In genomic region chr2:59959944-59960343, GRCh38 we compare ENCODE assay signal across 15 cellular contexts.
DNase-seq lines count a peak whose midpoint lies in the region; TF ChIP-seq lines count a peak whose summit lies in the region.
"Had no signal": no experiment of that assay in that cellular context is flagged by ENCODE, and none has a peak within 500 bp of the region (broad histone marks: within the 10 kb centered on the region; RNA-seq: fewer than 3 reads in every experiment).

No MANE protein-coding gene starts in this region.

- H3K36me3 ChIP-seq in H7 (replicated peaks; ENCODE audit: control insufficient read depth, insufficient read depth, low read length) (no peaks in the 10 kb centered on the region), endodermal cell (ENCODE audit: control insufficient read depth, insufficient read depth, low read length) (no peaks in the 10 kb centered on the region), iPS DF 6.9 (ENCODE audit: control insufficient read depth, insufficient read depth, low read length) (no peaks in the 10 kb centered on the region), osteoblast (ENCODE audit: insufficient read depth, low read length) (no peaks in the 10 kb centered on the region), smooth muscle cell (ENCODE audit: low read depth) (no peaks in the 10 kb centered on the region), uterus (no peaks in the 10 kb centered on the region)
- H3K36me3 ChIP-seq: BLaER1 had no signal

- intact Hi-C loops in uterus (cut with DNase I; ENCODE audit: low total_unique reads) = no loop called here

- no peaks in the 10 kb centered on the region for H3K79me2 ChIP-seq in osteoblast (ENCODE audit: insufficient read depth, low read length)
- no peaks in the 10 kb centered on the region for H3K79me2 ChIP-seq in smooth muscle cell (ENCODE audit: low read depth)

- H3K27ac ChIP-seq in endodermal cell (ENCODE audit: low read depth, low read length) (no peak overlapping the region), iPS DF 6.9 (ENCODE audit: low read length) (no peak overlapping the region), osteoblast (ENCODE audit: low read depth, low read length) (no peak overlapping the region), smooth muscle cell (ENCODE audit: low read depth) (no peak overlapping the region), uterus (no peak overlapping the region)
- H3K27ac ChIP-seq: BLaER1 had no signal

- H3K4me1 ChIP-seq in endodermal cell (ENCODE audit: control insufficient read depth, insufficient read depth, low read length) = no peaks in the 10 kb centered on the region
- H3K4me1 ChIP-seq in iPS DF 6.9 (ENCODE audit: control insufficient read depth, insufficient read depth, low read length) = no peaks in the 10 kb centered on the region
- H3K4me1 ChIP-seq in osteoblast (ENCODE audit: insufficient read depth, low read length) = no peaks in the 10 kb centered on the region
- no peaks in the 10 kb centered on the region for H3K4me1 ChIP-seq in smooth muscle cell (ENCODE audit: low read depth)
- no peaks in the 10 kb centered on the region for H3K4me1 ChIP-seq in uterus
- H3K4me1 ChIP-seq: BLaER1 had no signal

- H3K9me3 ChIP-seq in endodermal cell (ENCODE audit: control insufficient read depth, low read length) (no peaks in the 10 kb centered on the region), iPS DF 6.9 (ENCODE audit: control insufficient read depth, insufficient read depth, low read length) (no peaks in the 10 kb centered on the region; the same call in 1 of the 2 replicates), osteoblast (ENCODE audit: low read depth, low read length) (peaks cover 3% of the 10 kb centered on the region), smooth muscle cell (replicated peaks; ENCODE audit: low read depth) (no peaks in the 10 kb centered on the region), uterus (no peaks in the 10 kb centered on the region)
- H3K9me3 ChIP-seq: BLaER1 had no signal

- no peaks in the 10 kb centered on the region for H3K36me3 Mint-ChIP-seq in endodermal cell (ENCODE audit: low read depth)
- H3K36me3 Mint-ChIP-seq: CD14-positive monocyte; CD4-positive, alpha-beta memory T cell had no signal

- WGBS in endodermal cell (ENCODE audit: insufficient coverage in 1 of 2, insufficient read length in 1 of 2), 2 experiments = 54 to 60% methylated on average over 1 to 2 of the region's 3 CpGs
- no CpG with 5 or more reads among the region's 3 CpGs for WGBS in iPS DF 6.9 (ENCODE audit: insufficient coverage, insufficient read length)
- 47% methylated on average over 3 of the region's 3 CpGs for WGBS in smooth muscle cell (ENCODE audit: low lambda C conversion rate)

- H4K20me1 ChIP-seq in osteoblast (ENCODE audit: insufficient read depth, low read length) (no peaks in the 10 kb centered on the region), smooth muscle cell (ENCODE audit: low read depth) (no peaks in the 10 kb centered on the region)
- H4K20me1 ChIP-seq: BLaER1 had no signal

- no peaks in the 10 kb centered on the region for H3F3A ChIP-seq in smooth muscle cell (ENCODE audit: low read depth)

- no peaks in the 10 kb centered on the region for H3K9me3 Mint-ChIP-seq in endodermal cell

- no peak overlapping the region for H3K27ac Mint-ChIP-seq in endodermal cell
- H3K27ac Mint-ChIP-seq: CD14-positive monocyte; CD4-positive, alpha-beta memory T cell; HFFc6 had no signal

- DNase-seq in H7 (peak; percentile 51), endodermal cell (peak; percentile 53), iPS DF 6.9 (ENCODE audit: low read depth, low spot score) (peak; percentile 25), osteoblast (ENCODE audit: insufficient read length, low spot score, missing footprints) (peak; percentile 22), smooth muscle cell (lab: John Stamatoyannopoulos, UW; ENCODE audit: unreplicated experiment) (no peak), islet precursor cell (no peak), uterus (no peak)
- DNase-seq: 8988T; CD4-positive, alpha-beta memory T cell; DMS153; DMS79 treated with DMSO at 0.1 percent for 48 hours; GF-D8; HFFc6 had no signal

- TF ChIP-seq CTCF in endodermal cell (conservative IDR thresholded peaks at IDR 0.05) (no peak), osteoblast (IDR thresholded peaks at IDR 0.05; ENCODE audit: extremely low read depth, low read depth, low read length) (no peak), smooth muscle cell (IDR thresholded peaks at IDR 0.05; ENCODE audit: borderline replicate concordance, insufficient read depth, poor library complexity, severe bottlenecking) (no peak), uterus (IDR thresholded peaks at IDR 0.05) (no peak)

- no peak overlapping the region for H3K4me3 ChIP-seq in H7 (ENCODE audit: insufficient read depth, low read depth, low read length)
- H3K4me3 ChIP-seq in endodermal cell (ENCODE audit: low read length) = no peak overlapping the region
- no peak overlapping the region for H3K4me3 ChIP-seq in iPS DF 6.9 (ENCODE audit: low read length)
- H3K4me3 ChIP-seq in osteoblast (ENCODE audit: insufficient read depth, low read length) = no peak overlapping the region
- H3K4me3 ChIP-seq in smooth muscle cell = no peak overlapping the region
- H3K4me3 ChIP-seq in uterus = no peak overlapping the region
- H3K4me3 ChIP-seq: BLaER1 had no signal

- H3K9ac ChIP-seq in endodermal cell (ENCODE audit: extremely low read depth, low read length, poor library complexity, severe bottlenecking) (no peak overlapping the region), smooth muscle cell (ENCODE audit: low read depth) (no peak overlapping the region)
- H3K9ac ChIP-seq: BLaER1 had no signal

- no peaks in the 10 kb centered on the region for H3K27me3 Mint-ChIP-seq in endodermal cell (ENCODE audit: insufficient read depth)
- H3K27me3 Mint-ChIP-seq: CD4-positive, alpha-beta memory T cell had no signal

- no peak for TF ChIP-seq POLR2A in uterus (IDR thresholded peaks at IDR 0.05)

- H2AFZ ChIP-seq in osteoblast (ENCODE audit: low read length) (no peak overlapping the region), smooth muscle cell (ENCODE audit: low read depth) (no peak overlapping the region)

- H3K27me3 ChIP-seq in H7 (ENCODE audit: control insufficient read depth, insufficient read depth, low read length) = no peaks in the 10 kb centered on the region
- H3K27me3 ChIP-seq in endodermal cell (ENCODE audit: control insufficient read depth, insufficient read depth, low read length, poor library complexity, severe bottlenecking) = no peaks in the 10 kb centered on the region
- H3K27me3 ChIP-seq in iPS DF 6.9 (ENCODE audit: control insufficient read depth, insufficient read depth, low read length) = no peaks in the 10 kb centered on the region
- no peaks in the 10 kb centered on the region for H3K27me3 ChIP-seq in osteoblast (ENCODE audit: insufficient read depth, low read length)
- H3K27me3 ChIP-seq in smooth muscle cell (ENCODE audit: low read depth) = no peaks in the 10 kb centered on the region
- no peaks in the 10 kb centered on the region for H3K27me3 ChIP-seq in uterus
- H3K27me3 ChIP-seq: BLaER1 had no signal

- no peak overlapping the region for H3K4me3 Mint-ChIP-seq in endodermal cell
- H3K4me3 Mint-ChIP-seq: CD4-positive, alpha-beta memory T cell; HFFc6 had no signal

- H3K4me2 ChIP-seq in osteoblast (ENCODE audit: insufficient read depth, low read length) = no peak overlapping the region
- H3K4me2 ChIP-seq in smooth muscle cell = no peak overlapping the region
- H3K4me2 ChIP-seq: BLaER1 had no signal

- H3K4me1 Mint-ChIP-seq in endodermal cell = peaks cover 6% of the 10 kb centered on the region
- H3K4me1 Mint-ChIP-seq: CD4-positive, alpha-beta memory T cell had no signal

Comparison
In these comparisons a context has a peak if more than half of its experiments do, and no peak if none do; other contexts are left out.
1. DNase-seq: peak in H7 (single experiment), endodermal cell (single experiment), iPS DF 6.9 (single experiment) and osteoblast (single experiment); none in smooth muscle cell (single experiment), islet precursor cell (single experiment) and uterus (0 of 2).